12 cellular contexts compared by ENCODE assay signal in the genomic region with DNA sequence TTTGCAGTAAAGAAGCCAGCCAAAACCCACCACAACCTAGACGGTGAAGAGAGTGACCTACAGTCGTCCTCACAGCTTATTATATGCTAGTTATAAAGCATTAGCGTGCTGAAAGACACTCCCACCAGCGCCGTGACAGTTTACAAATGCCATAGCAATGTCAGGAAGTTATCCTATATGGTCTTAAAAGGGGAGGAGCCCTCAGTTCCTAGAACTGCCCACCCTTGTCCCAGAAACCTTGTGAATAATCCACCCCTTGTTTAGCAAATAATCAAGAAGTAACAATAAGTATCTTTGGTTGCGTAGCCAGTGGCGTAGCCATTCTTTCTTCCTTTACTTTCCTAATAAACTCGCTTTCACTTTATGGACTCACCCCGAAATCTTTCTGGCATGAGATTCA.
DNase-seq lines count a peak whose midpoint lies in the region; ATAC-seq and TF ChIP-seq lines count a peak whose summit lies in the region.
"Had no signal": no experiment of that assay in that cellular context is flagged by ENCODE, and none has a peak within 500 bp of the region (broad histone marks: within the 10 kb centered on the region; RNA-seq: fewer than 3 reads in every experiment).

No MANE protein-coding gene starts in this region.

- H3K9me3 Mint-ChIP-seq in activated naive CD4-positive, alpha-beta T cell treated with anti-CD3 and anti-CD28 coated beads, Interleukin-2, amount 10 ng/mL, durations not matched to agents 7 days and 5 days = no peaks in the 10 kb centered on the region
- H3K9me3 Mint-ChIP-seq in activated CD8-positive, alpha-beta T cell treated with anti-CD3 and anti-CD28 coated beads for 36 hours = no peaks in the 10 kb centered on the region

- CTCF ChIA-PET in activated naive CD4-positive, alpha-beta T cell treated with anti-CD3 and anti-CD28 coated beads, Interleukin-2, amount 10 ng/mL, durations not matched to agents 7 days and 5 days (lab: Charles Lee) = no interaction called here
- CTCF ChIA-PET in activated CD8-positive, alpha-beta T cell treated with anti-CD3 and anti-CD28 coated beads for 36 hours (lab: Charles Lee) = no interaction called here

- H3K27ac ChIP-seq in iPS-20b (ENCODE audit: low read length) = no peak overlapping the region
- no peak overlapping the region for H3K27ac ChIP-seq in thoracic aorta
- H3K27ac ChIP-seq: epithelial cell of prostate, SK-N-MC had no signal

- H3K27me3 Mint-ChIP-seq in activated naive CD4-positive, alpha-beta T cell treated with anti-CD3 and anti-CD28 coated beads, Interleukin-2, amount 10 ng/mL, durations not matched to agents 7 days and 5 days = no peaks in the 10 kb centered on the region
- H3K27me3 Mint-ChIP-seq in activated CD8-positive, alpha-beta T cell treated with anti-CD3 and anti-CD28 coated beads for 36 hours = peaks cover 8% of the 10 kb centered on the region

- H3K4me1 Mint-ChIP-seq in activated naive CD4-positive, alpha-beta T cell treated with anti-CD3 and anti-CD28 coated beads, Interleukin-2, amount 10 ng/mL, durations not matched to agents 7 days and 5 days = peaks cover 3% of the 10 kb centered on the region
- H3K4me1 Mint-ChIP-seq in activated CD8-positive, alpha-beta T cell treated with anti-CD3 and anti-CD28 coated beads for 36 hours (ENCODE audit: low read depth) = peaks cover 3% of the 10 kb centered on the region

- POLR2A ChIA-PET in activated CD8-positive, alpha-beta T cell treated with anti-CD3 and anti-CD28 coated beads for 36 hours (lab: Charles Lee) = no interaction called here

- ATAC-seq in activated CD8-positive, alpha-beta T cell treated with anti-CD3 and anti-CD28 coated beads for 36 hours = no peak
- ATAC-seq in thoracic aorta (ENCODE audit: insufficient number of reproducible peaks, low FRiP score, low read depth) = no peak
- no peak for ATAC-seq in HG03354 (IDR thresholded peaks at IDR 0.05; ENCODE audit: poor library complexity, severe bottlenecking, unreplicated experiment)

- no peak for DNase-seq in activated naive CD4-positive, alpha-beta T cell treated with anti-CD3 and anti-CD28 coated beads, Interleukin-2, amount 10 ng/mL, durations not matched to agents 7 days and 5 days
- DNase-seq in activated naive CD4-positive, alpha-beta T cell (lab: John Stamatoyannopoulos, UW) = no peak
- peak; percentile 1 for DNase-seq in activated CD8-positive, alpha-beta T cell treated with anti-CD3 and anti-CD28 coated beads for 36 hours
- DNase-seq in thoracic aorta (ENCODE audit: low spot score) (no peak), islet precursor cell (no peak)
- DNase-seq in activated CD4-positive, CD25-positive, alpha-beta regulatory T cell (lab: John Stamatoyannopoulos, UW) = no peak
- DNase-seq: BE2C, NCI-H446 had no signal

- peaks cover 17% of the 10 kb centered on the region; the same call in 1 of the 2 replicates for H3K4me1 ChIP-seq in iPS-20b (ENCODE audit: insufficient read depth, low read length)
- H3K4me1 ChIP-seq in thoracic aorta (ENCODE audit: control insufficient read depth in 1 of 2, low read depth in 2 of 2) = peaks cover 0 to 13% of the 10 kb centered on the region in 2 donors
- H3K4me1 ChIP-seq: BE2C had no signal

- H3K4me3 Mint-ChIP-seq in activated naive CD4-positive, alpha-beta T cell treated with anti-CD3 and anti-CD28 coated beads, Interleukin-2, amount 10 ng/mL, durations not matched to agents 7 days and 5 days = peak overlapping the region; percentile 48
- H3K4me3 Mint-ChIP-seq in activated CD8-positive, alpha-beta T cell treated with anti-CD3 and anti-CD28 coated beads for 36 hours = peak overlapping the region; percentile 31

- H3K36me3 Mint-ChIP-seq in activated naive CD4-positive, alpha-beta T cell treated with anti-CD3 and anti-CD28 coated beads, Interleukin-2, amount 10 ng/mL, durations not matched to agents 7 days and 5 days = no peaks in the 10 kb centered on the region
- H3K36me3 Mint-ChIP-seq in activated CD8-positive, alpha-beta T cell treated with anti-CD3 and anti-CD28 coated beads for 36 hours (ENCODE audit: low read depth) = no peaks in the 10 kb centered on the region

- no peak for TF ChIP-seq CTCF in activated CD8-positive, alpha-beta T cell treated with anti-CD3 and anti-CD28 coated beads for 36 hours (IDR thresholded peaks at IDR 0.05)
- no peak for TF ChIP-seq CTCF in thoracic aorta (IDR thresholded peaks at IDR 0.05)

- peak overlapping the region; percentile 43; the same call in 1 of the 2 replicates for H3K4me3 ChIP-seq in iPS-20b (ENCODE audit: low read length)
- peak overlapping the region; percentile 35 for H3K4me3 ChIP-seq in thoracic aorta
- H3K4me3 ChIP-seq: SK-N-MC had no signal

- H3K36me3 ChIP-seq in iPS-20b (ENCODE audit: insufficient read depth, low read depth, low read length) (no peaks in the 10 kb centered on the region), thoracic aorta (no peaks in the 10 kb centered on the region)
- H3K36me3 ChIP-seq: BE2C had no signal

- intact Hi-C loops in activated CD8-positive, alpha-beta T cell treated with anti-CD3 and anti-CD28 coated beads for 36 hours (cut with micrococcal nuclease) = no loop called here

- no peak overlapping the region for H3K27ac Mint-ChIP-seq in activated naive CD4-positive, alpha-beta T cell treated with anti-CD3 and anti-CD28 coated beads, Interleukin-2, amount 10 ng/mL, durations not matched to agents 7 days and 5 days
- no peak overlapping the region for H3K27ac Mint-ChIP-seq in activated CD8-positive, alpha-beta T cell treated with anti-CD3 and anti-CD28 coated beads for 36 hours

- H3K27me3 ChIP-seq in iPS-20b (ENCODE audit: insufficient read depth, low read length) (peaks cover 34% of the 10 kb centered on the region), thoracic aorta (replicated peaks; ENCODE audit: insufficient read depth) (no peaks in the 10 kb centered on the region)
- H3K27me3 ChIP-seq: BE2C had no signal

- H3K9ac ChIP-seq in iPS-20b (ENCODE audit: low read depth, low read length) = peak overlapping the region; percentile 39; the same call in 1 of the 2 replicates

- H3K9me3 ChIP-seq in iPS-20b (ENCODE audit: insufficient read depth, low read depth, low read length) (no peaks in the 10 kb centered on the region), thoracic aorta (no peaks in the 10 kb centered on the region)
- H3K9me3 ChIP-seq: BE2C had no signal
